In genomic region chr1:42335809-42336518, GRCh38 we compare ENCODE assay signal across 8 cellular contexts. TPM values are rescaled to one million over a fixed set of nuclear protein-coding genes. Genes with fewer than 3 reads are reported as not detected.
DNase-seq lines count a peak whose midpoint lies in the region; ATAC-seq and TF ChIP-seq lines count a peak whose summit lies in the region.

No MANE protein-coding gene starts in this region.

- peak overlapping the region; percentile 97 for H3K4me3 ChIP-seq in WI38 (ENCODE audit: low read depth, low read length)

- H3K27ac Mint-ChIP-seq in glutamatergic neuron (ENCODE audit: unreplicated experiment): peak overlapping the region; percentile 62

- H3K4me3 Mint-ChIP-seq in glutamatergic neuron (ENCODE audit: unreplicated experiment): peak overlapping the region; percentile 93

- peaks cover 2% of the 10 kb centered on the region for H3K27me3 Mint-ChIP-seq in glutamatergic neuron (ENCODE audit: unreplicated experiment)

- H3K36me3 Mint-ChIP-seq in glutamatergic neuron (ENCODE audit: unreplicated experiment): peaks cover 3% of the 10 kb centered on the region

- ATAC-seq in GM19455 (IDR thresholded peaks at IDR 0.05; ENCODE audit: unreplicated experiment): no peak

- H3K4me1 Mint-ChIP-seq in glutamatergic neuron (ENCODE audit: low read depth, unreplicated experiment): peaks cover 11% of the 10 kb centered on the region

- TF ChIP-seq CTCF in WI38 (IDR thresholded peaks at IDR 0.05; ENCODE audit: low read depth, low read length) (no peak), glutamatergic neuron (IDR thresholded peaks at IDR 0.05; ENCODE audit: partially characterized antibody, unreplicated experiment) (no peak)

- peaks cover 3% of the 10 kb centered on the region for H3K9me3 Mint-ChIP-seq in glutamatergic neuron (ENCODE audit: unreplicated experiment)

- peak; percentile 93 for DNase-seq in NCI-H2107 treated with DMSO at 0.1 percent for 48 hours (lab: John Stamatoyannopoulos, UW; ENCODE audit: unreplicated experiment)
- no peak for DNase-seq in NCI-H2107 (lab: John Stamatoyannopoulos, UW)
- peak; percentile 47 for DNase-seq in LoVo (ENCODE audit: low spot score)
- DNase-seq in glutamatergic neuron: no peak
- peak; percentile 28 for DNase-seq in pons (ENCODE audit: low spot score)
- no peak for DNase-seq in amygdala (lab: John Stamatoyannopoulos, UW)

RNA-seq across cellular contexts. Expression of gene FOXJ3, which starts 0.9 kb away (rescaled TPM):
- total RNA-seq in glutamatergic neuron (ENCODE audit: unreplicated experiment): 45.0 TPM

RNA-seq across cellular contexts. Expression of gene RIMKLA, which starts 44.6 kb away (rescaled TPM):
- total RNA-seq in glutamatergic neuron (ENCODE audit: unreplicated experiment): 4.1 TPM

Comparison
In these comparisons a context has a peak if more than half of its experiments do, and no peak if none do; other contexts are left out.
1. DNase-seq: peak in NCI-H2107 treated with DMSO at 0.1 percent for 48 hours (single experiment), LoVo (single experiment) and pons (single experiment); none in NCI-H2107 (single experiment), glutamatergic neuron (single experiment) and amygdala (0 of 56).